1 cellular context compared by ENCODE assay signal in the genomic region with DNA sequence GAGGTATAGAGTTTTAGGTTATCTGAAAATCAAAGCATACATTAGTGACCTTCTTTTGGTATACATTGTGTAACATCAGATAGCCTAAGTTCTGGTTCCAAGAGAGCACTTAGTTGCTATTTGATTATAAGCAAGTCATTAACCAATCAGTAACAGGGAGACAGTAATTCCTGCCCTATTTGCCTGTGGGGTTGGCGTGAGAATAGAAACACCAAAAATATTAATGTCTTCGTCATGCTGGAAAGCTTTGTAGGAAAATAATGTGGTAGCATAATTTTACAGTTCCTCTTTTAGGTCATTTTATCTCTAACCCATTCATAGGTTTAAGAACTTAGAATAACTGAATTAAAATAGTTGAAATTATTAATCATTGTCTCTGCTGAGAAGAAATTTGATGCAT.
TF ChIP-seq lines count a peak whose summit lies in the region.

No MANE protein-coding gene starts in this region.

TF ChIP-seq in GM12878, 131 proteins besides CTCF, POLR2A, EP300 and RAD21:
- TF ChIP-seq CREB1 (IDR thresholded peaks at IDR 0.05; ENCODE audit: low read depth) (no peak), POU2F2 (IDR thresholded peaks at IDR 0.05; ENCODE audit: borderline replicate concordance, low read depth, low read length) (0 out of 3 replicates have a peak, but pooled peaks have one; percentile 11), SUZ12 (IDR thresholded peaks at IDR 0.05; ENCODE audit: unreplicated experiment) (no peak), CHD4 (IDR thresholded peaks at IDR 0.05) (no peak), SRF (IDR thresholded peaks at IDR 0.05; ENCODE audit: low read depth in 2 of 2, low read length in 2 of 2) (no peak), HDGF (IDR thresholded peaks at IDR 0.05) (no peak), MTA3 (IDR thresholded peaks at IDR 0.05; ENCODE audit: borderline replicate concordance, low read length) (no peak), NRF1 (conservative IDR thresholded peaks at IDR 0.05; ENCODE audit: low read depth, low read length) (no peak), RUNX3 (IDR thresholded peaks at IDR 0.05; ENCODE audit: low read length) (peak; percentile 74), RELA (IDR thresholded peaks at IDR 0.05; ENCODE audit: borderline replicate concordance, partially characterized antibody) (no peak), MEF2A (IDR thresholded peaks at IDR 0.05; ENCODE audit: insufficient read depth, low read depth, low read length) (0 out of 2 replicates have a peak, but pooled peaks have one; percentile 26), SP1 (IDR thresholded peaks at IDR 0.05; ENCODE audit: low read depth, low read length) (no peak), MYC (IDR thresholded peaks at IDR 0.05; ENCODE audit: insufficient read depth, insufficient read length, insufficient replicate concordance, low read length, severe bottlenecking) (no peak), KDM1A (IDR thresholded peaks at IDR 0.05; ENCODE audit: borderline replicate concordance) (no peak), CHD2 (IDR thresholded peaks at IDR 0.05; ENCODE audit: borderline replicate concordance, low read depth, low read length) (no peak), IRF4 (IDR thresholded peaks at IDR 0.05; ENCODE audit: low read depth, low read length) (no peak), IKZF1 (conservative IDR thresholded peaks at IDR 0.05) (no peak), HDAC6 (IDR thresholded peaks at IDR 0.05; ENCODE audit: unreplicated experiment) (no peak), BHLHE40 (IDR thresholded peaks at IDR 0.05; ENCODE audit: borderline replicate concordance in 1 of 2, low read depth in 2 of 2, low read length in 1 of 2) (no peak), POLR2AphosphoS5 (IDR thresholded peaks at IDR 0.05; ENCODE audit: low read length) (no peak), NR2C2 (IDR thresholded peaks at IDR 0.05; ENCODE audit: borderline replicate concordance, control insufficient read depth, insufficient read length, low read depth) (no peak), SPI1 (IDR thresholded peaks at IDR 0.05; ENCODE audit: borderline replicate concordance, insufficient read depth, low read depth, low read length) (peak; percentile 80), SMC3 (IDR thresholded peaks at IDR 0.05; ENCODE audit: borderline replicate concordance, low read length) (no peak), TBL1XR1 (IDR thresholded peaks at IDR 0.05; ENCODE audit: low read depth, low read length) (no peak), NFIC (IDR thresholded peaks at IDR 0.05; ENCODE audit: low read depth, low read length) (no peak)
- TF ChIP-seq, protein P1, sequence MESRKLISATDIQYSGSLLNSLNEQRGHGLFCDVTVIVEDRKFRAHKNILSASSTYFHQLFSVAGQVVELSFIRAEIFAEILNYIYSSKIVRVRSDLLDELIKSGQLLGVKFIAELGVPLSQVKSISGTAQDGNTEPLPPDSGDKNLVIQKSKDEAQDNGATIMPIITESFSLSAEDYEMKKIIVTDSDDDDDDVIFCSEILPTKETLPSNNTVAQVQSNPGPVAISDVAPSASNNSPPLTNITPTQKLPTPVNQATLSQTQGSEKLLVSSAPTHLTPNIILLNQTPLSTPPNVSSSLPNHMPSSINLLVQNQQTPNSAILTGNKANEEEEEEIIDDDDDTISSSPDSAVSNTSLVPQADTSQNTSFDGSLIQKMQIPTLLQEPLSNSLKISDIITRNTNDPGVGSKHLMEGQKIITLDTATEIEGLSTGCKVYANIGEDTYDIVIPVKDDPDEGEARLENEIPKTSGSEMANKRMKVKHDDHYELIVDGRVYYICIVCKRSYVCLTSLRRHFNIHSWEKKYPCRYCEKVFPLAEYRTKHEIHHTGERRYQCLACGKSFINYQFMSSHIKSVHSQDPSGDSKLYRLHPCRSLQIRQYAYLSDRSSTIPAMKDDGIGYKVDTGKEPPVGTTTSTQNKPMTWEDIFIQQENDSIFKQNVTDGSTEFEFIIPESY (IDR thresholded peaks at IDR 0.05) = no peak
- TF ChIP-seq, protein P2, sequence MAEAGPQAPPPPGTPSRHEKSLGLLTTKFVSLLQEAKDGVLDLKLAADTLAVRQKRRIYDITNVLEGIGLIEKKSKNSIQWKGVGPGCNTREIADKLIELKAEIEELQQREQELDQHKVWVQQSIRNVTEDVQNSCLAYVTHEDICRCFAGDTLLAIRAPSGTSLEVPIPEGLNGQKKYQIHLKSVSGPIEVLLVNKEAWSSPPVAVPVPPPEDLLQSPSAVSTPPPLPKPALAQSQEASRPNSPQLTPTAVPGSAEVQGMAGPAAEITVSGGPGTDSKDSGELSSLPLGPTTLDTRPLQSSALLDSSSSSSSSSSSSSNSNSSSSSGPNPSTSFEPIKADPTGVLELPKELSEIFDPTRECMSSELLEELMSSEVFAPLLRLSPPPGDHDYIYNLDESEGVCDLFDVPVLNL (IDR thresholded peaks at IDR 0.05; ENCODE audit: low read depth, low read length) = no peak
- TF ChIP-seq, protein P3, sequence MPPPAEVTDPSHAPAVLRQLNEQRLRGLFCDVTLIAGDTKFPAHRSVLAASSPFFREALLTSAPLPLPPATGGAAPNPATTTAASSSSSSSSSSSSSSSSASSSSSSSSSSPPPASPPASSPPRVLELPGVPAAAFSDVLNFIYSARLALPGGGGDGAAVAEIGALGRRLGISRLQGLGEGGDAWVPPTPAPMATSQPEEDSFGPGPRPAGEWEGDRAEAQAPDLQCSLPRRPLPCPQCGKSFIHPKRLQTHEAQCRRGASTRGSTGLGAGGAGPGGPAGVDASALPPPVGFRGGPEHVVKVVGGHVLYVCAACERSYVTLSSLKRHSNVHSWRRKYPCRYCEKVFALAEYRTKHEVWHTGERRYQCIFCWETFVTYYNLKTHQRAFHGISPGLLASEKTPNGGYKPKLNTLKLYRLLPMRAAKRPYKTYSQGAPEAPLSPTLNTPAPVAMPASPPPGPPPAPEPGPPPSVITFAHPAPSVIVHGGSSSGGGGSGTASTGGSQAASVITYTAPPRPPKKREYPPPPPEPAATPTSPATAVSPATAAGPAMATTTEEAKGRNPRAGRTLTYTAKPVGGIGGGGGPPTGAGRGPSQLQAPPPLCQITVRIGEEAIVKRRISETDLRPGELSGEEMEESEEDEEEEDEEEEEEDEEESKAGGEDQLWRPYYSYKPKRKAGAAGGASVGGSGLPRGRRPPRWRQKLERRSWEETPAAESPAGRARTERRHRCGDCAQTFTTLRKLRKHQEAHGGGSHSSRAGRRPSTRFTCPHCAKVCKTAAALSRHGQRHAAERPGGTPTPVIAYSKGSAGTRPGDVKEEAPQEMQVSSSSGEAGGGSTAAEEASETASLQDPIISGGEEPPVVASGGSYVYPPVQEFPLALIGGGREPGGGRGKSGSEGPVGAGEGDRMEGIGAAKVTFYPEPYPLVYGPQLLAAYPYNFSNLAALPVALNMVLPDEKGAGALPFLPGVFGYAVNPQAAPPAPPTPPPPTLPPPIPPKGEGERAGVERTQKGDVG (CRISPR knock-in tag; IDR thresholded peaks at IDR 0.05) = no peak
